Comparison of ENCODE assay signal across 14 cellular contexts in genomic region chr4:108342325-108342986, GRCh38.
DNase-seq lines count a peak whose midpoint lies in the region; TF ChIP-seq lines count a peak whose summit lies in the region.
"Had no signal": no experiment of that assay in that cellular context is flagged by ENCODE, and none has a peak within 500 bp of the region (broad histone marks: within the 10 kb centered on the region; RNA-seq: fewer than 3 reads in every experiment).

No MANE protein-coding gene starts in this region.

- H3K9me3 ChIP-seq in osteoblast (ENCODE audit: low read depth, low read length), result no peaks in the 10 kb centered on the region
- H3K9me3 ChIP-seq: suprapubic skin had no signal

- H3K4me3 ChIP-seq in brain microvascular endothelial cell (ENCODE audit: low read depth, low read length), result no peak overlapping the region
- no peak overlapping the region for H3K4me3 ChIP-seq in osteoblast (ENCODE audit: insufficient read depth, low read length)
- H3K4me3 ChIP-seq: neural progenitor cell, suprapubic skin had no signal

- BruUV-seq in Calu3 (replicated peaks; lab: Mats Ljungman, UMichigan), result no TSS peak

- CTCF ChIA-PET in Calu3 (lab: Charles Lee), result no interaction called here

- H3K4me1 ChIP-seq in osteoblast (ENCODE audit: insufficient read depth, low read length), result peaks cover 19% of the 10 kb centered on the region

- H2AFZ ChIP-seq in osteoblast (ENCODE audit: low read length), result peak overlapping the region; percentile 57
- H2AFZ ChIP-seq: neural progenitor cell had no signal

- no peaks in the 10 kb centered on the region for H3K27me3 ChIP-seq in brain microvascular endothelial cell (replicated peaks)
- H3K27me3 ChIP-seq in osteoblast (ENCODE audit: insufficient read depth, low read length), result no peaks in the 10 kb centered on the region
- H3K27me3 ChIP-seq: neural progenitor cell, suprapubic skin had no signal

- DNase-seq in activated gamma-delta T cell treated with Interleukin-2 at 50 U/mL for 16 hours (peak; percentile 7), activated gamma-delta T cell (lab: John Stamatoyannopoulos, UW) (no peak), brain microvascular endothelial cell (no peak), osteoblast (ENCODE audit: insufficient read length, low spot score, missing footprints) (no peak), SKM-1 (lab: John Stamatoyannopoulos, UW; ENCODE audit: unreplicated experiment) (no peak), Calu3 (no peak), glomerular visceral epithelial cell (ENCODE audit: extremely low spot score) (no peak)
- DNase-seq in activated CD4-positive, alpha-beta T cell treated with anti-CD3 and anti-CD28 coated beads for 48 hours, result peak; percentile 22
- DNase-seq: amniotic stem cell, GF-D8, left ventricle myocardium superior, NCI-H1105 treated with DMSO at 0.1 percent for 48 hours had no signal

- H3K4me3 Mint-ChIP-seq in Calu3 (ENCODE audit: low read depth, unreplicated experiment), result no peak overlapping the region
- H3K4me3 Mint-ChIP-seq: neural progenitor cell had no signal

- peak; percentile 23 for TF ChIP-seq CTCF in brain microvascular endothelial cell (IDR thresholded peaks at IDR 0.05; ENCODE audit: low read depth, low read length, missing control alignments)
- TF ChIP-seq CTCF in osteoblast (IDR thresholded peaks at IDR 0.05; ENCODE audit: extremely low read depth, low read depth, low read length), result no peak
- no peak for TF ChIP-seq CTCF in Calu3 (IDR thresholded peaks at IDR 0.05; ENCODE audit: unreplicated experiment)

- H3K36me3 ChIP-seq in brain microvascular endothelial cell (replicated peaks) (no peaks in the 10 kb centered on the region), osteoblast (ENCODE audit: insufficient read depth, low read length) (no peaks in the 10 kb centered on the region)
- H3K36me3 ChIP-seq: neural progenitor cell, suprapubic skin had no signal

- H3K27me3 Mint-ChIP-seq in Calu3 (ENCODE audit: unreplicated experiment), result no peaks in the 10 kb centered on the region

- intact Hi-C loops in Calu3 (cut with micrococcal nuclease; ENCODE audit: unreplicated experiment), result no loop called here

- H3K27ac Mint-ChIP-seq in Calu3 (ENCODE audit: unreplicated experiment), result no peak overlapping the region
- H3K27ac Mint-ChIP-seq: neural progenitor cell had no signal

- no peak overlapping the region for H3K4me2 ChIP-seq in osteoblast (ENCODE audit: insufficient read depth, low read length)
- H3K4me2 ChIP-seq: neural progenitor cell had no signal

- no peaks in the 10 kb centered on the region for H3K36me3 Mint-ChIP-seq in Calu3 (ENCODE audit: insufficient read depth, unreplicated experiment)
- H3K36me3 Mint-ChIP-seq: neural progenitor cell had no signal

- H3K9me3 Mint-ChIP-seq in Calu3 (ENCODE audit: low read depth, unreplicated experiment), result no peaks in the 10 kb centered on the region

- H3K4me1 Mint-ChIP-seq in Calu3 (ENCODE audit: low read depth, unreplicated experiment), result no peaks in the 10 kb centered on the region

- no peaks in the 10 kb centered on the region for H3K79me2 ChIP-seq in osteoblast (ENCODE audit: insufficient read depth, low read length)

- H4K20me1 ChIP-seq in osteoblast (ENCODE audit: insufficient read depth, low read length), result no peaks in the 10 kb centered on the region

- in situ Hi-C loops in brain microvascular endothelial cell (cut with HindIII; ENCODE audit: low pct_ligation_motif_present, low sequenced_read_pairs), result no loop called here

- H3K27ac ChIP-seq in brain microvascular endothelial cell, result no peak overlapping the region
- H3K27ac ChIP-seq in osteoblast (ENCODE audit: low read depth, low read length), result no peak overlapping the region
- H3K27ac ChIP-seq: neural progenitor cell, suprapubic skin had no signal

Comparison
In these comparisons a context has a peak if more than half of its experiments do, and no peak if none do; other contexts are left out.
1. DNase-seq: peak in activated gamma-delta T cell treated with Interleukin-2 at 50 U/mL for 16 hours (single experiment) and activated CD4-positive, alpha-beta T cell treated with anti-CD3 and anti-CD28 coated beads for 48 hours (single experiment); none in activated gamma-delta T cell (single experiment), brain microvascular endothelial cell (single experiment), osteoblast (single experiment), SKM-1 (single experiment), Calu3 (single experiment) and glomerular visceral epithelial cell (single experiment).